8 cellular contexts compared by ENCODE assay signal in the genomic region with DNA sequence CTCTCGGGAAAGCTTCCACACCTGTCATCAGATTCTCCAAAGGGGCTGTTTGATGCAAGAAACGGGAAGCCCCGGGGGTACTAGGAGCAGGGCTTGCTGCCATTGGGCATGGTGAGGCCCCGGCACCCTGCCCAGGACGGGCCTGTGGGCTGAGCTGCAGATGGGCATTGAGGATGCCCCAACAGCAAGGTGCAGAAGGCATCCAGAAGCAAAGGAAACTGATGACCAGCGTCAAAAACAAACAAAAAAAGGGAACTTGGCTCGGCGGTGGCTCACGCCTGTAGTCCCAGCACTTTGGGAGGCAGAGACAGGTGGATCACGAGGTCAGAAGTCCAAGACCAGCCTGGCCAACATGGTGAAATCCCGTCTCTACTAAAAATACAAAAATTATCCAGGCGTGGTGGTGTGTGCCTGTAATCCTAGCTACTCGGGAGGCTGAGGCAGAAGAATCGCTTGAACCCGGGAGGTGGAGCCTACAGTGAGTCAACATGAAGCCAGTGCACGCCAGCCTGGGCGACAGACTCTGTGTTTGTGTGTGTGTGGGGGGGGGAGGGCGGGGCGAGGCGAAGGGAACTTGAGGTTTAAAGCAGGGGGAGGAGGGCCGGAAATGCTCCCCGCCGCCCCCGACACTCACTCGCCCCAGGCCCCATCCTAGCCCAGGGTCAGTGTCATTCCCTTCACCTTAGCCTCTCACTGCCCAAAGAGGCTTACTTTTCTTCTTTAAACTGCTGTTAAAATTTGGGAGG. TPM values are rescaled to one million over a fixed set of nuclear protein-coding genes. Genes with fewer than 3 reads are reported as not detected.
DNase-seq lines count a peak whose midpoint lies in the region; ATAC-seq and TF ChIP-seq lines count a peak whose summit lies in the region.

No MANE protein-coding gene starts in this region.

- H3K4me3 ChIP-seq in heart right ventricle: peak overlapping the region in 9 of 10 donors; percentile 52 to 77 (median 59)

- no peaks in the 10 kb centered on the region for H3K9me3 ChIP-seq in heart right ventricle

- DNase-seq in NK-92 treated with Interleukin-12 subunit alpha and Interleukin-12 subunit beta, amount 100 ng/mL, for 24 hours (lab: John Stamatoyannopoulos, UW): peak; percentile 82
- DNase-seq in NK-92 (lab: John Stamatoyannopoulos, UW; ENCODE audit: unreplicated experiment) (no peak), heart right ventricle (peak in 1 of 2 donors; percentile 31), left lobe of liver (ENCODE audit: low spot score) (no peak), NCI-H2227 treated with DMSO at 0.1 percent for 48 hours (lab: John Stamatoyannopoulos, UW) (no peak), dedifferentiated amniotic fluid mesenchymal stem cell (ENCODE audit: extremely low spot score) (no peak)
- DNase-seq in activated T-cell treated with anti-CD3 and anti-CD28 coated beads, Interleukin-2, amount 50 U/mL, for 1 hour: peak; percentile 72
- DNase-seq in stimulated activated CD4-positive, alpha-beta T cell treated with anti-CD3 and anti-CD28 coated beads, Interleukin-15, amount 100 ng/mL, for 24 hours: peak; percentile 85

- H3K27me3 ChIP-seq in heart right ventricle: no peaks in the 10 kb centered on the region

- intact Hi-C loops in heart right ventricle (cut with DNase I): loop anchor here in 2 of 10 donors (2.0 to 5.0 kb wide), 2 partner anchors 37 to 41 kb away; a partner anchor contains a TSS

- peaks cover 0 to 61% (median 12%) of the 10 kb centered on the region in 9 donors for H3K36me3 ChIP-seq in heart right ventricle

- no peak for TF ChIP-seq CTCF in heart right ventricle (IDR thresholded peaks at IDR 0.05)

- no peak for ATAC-seq in heart right ventricle
- no peak for ATAC-seq in left lobe of liver

- WGBS in heart right ventricle, 2 donors: 79 to 81% methylated on average over 25 of the region's 25 CpGs

- H3K27ac ChIP-seq in heart right ventricle: peak overlapping the region; percentile 22 to 95 (median 79)

- peaks cover 8 to 66% (median 31%) of the 10 kb centered on the region in 9 donors for H3K4me1 ChIP-seq in heart right ventricle

RNA-seq across cellular contexts. Expression of a gene that starts 1.7 kb away (rescaled TPM):
- total RNA-seq in heart right ventricle (10 to 100 TPM in 1 of 10 donors, 1 to 10 TPM in 9; 1.8 to 30.6 (median 3.3) TPM), left lobe of liver (5.8 TPM)
- polyA plus RNA-seq in heart right ventricle: 10 to 100 TPM in 1 of 2 donors, 1 to 10 TPM in 1; 8.2 to 10.0 TPM

RNA-seq across cellular contexts. Expression of a gene that starts 39.9 kb away (rescaled TPM):
- total RNA-seq in heart right ventricle (10 to 100 TPM; 12.2 to 19.0 (median 17.7) TPM), left lobe of liver (13.4 TPM)
- 10 to 100 TPM; 15.7 to 30.0 TPM for polyA plus RNA-seq in heart right ventricle

Comparison
In these comparisons a context has a peak if more than half of its experiments do, and no peak if none do; other contexts are left out.
1. DNase-seq: peak in NK-92 treated with Interleukin-12 subunit alpha and Interleukin-12 subunit beta, amount 100 ng/mL, for 24 hours (single experiment), activated T-cell treated with anti-CD3 and anti-CD28 coated beads, Interleukin-2, amount 50 U/mL, for 1 hour (single experiment) and stimulated activated CD4-positive, alpha-beta T cell treated with anti-CD3 and anti-CD28 coated beads, Interleukin-15, amount 100 ng/mL, for 24 hours (single experiment); none in NK-92 (single experiment), left lobe of liver (single experiment), NCI-H2227 treated with DMSO at 0.1 percent for 48 hours (single experiment) and dedifferentiated amniotic fluid mesenchymal stem cell (single experiment).